Comparison of ENCODE assay signal across 8 cellular contexts in the genomic region with DNA sequence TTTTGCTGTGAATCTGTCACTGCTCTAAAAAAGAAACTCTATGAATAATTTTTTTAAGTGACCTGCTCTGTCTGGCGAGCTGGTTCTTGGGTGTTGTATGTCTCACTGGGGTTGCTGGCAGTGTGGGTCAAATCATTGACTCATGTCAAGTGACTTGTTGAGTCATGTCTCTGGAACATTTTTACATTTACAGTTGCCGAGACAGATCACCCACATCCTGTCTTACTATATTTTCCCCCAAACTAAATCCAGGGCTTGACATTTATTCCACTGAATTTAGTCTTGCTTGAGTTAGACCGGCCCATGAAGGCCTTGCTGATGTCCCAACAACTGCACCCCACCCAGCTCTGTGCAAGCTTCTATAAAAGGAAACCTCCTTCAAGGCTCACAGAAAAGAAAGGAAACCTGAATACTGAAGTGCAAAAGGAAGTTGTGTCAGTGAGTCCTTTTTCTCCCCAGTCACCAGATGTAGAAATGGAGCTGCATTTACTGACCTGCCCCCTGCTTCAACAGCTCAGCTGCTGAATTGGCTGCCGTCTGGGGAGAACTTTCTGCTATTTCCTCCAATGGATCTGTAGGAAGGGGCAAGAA.
DNase-seq lines count a peak whose midpoint lies in the region; ATAC-seq and TF ChIP-seq lines count a peak whose summit lies in the region.

No MANE protein-coding gene starts in this region.

- ATAC-seq in heart left ventricle: peak in 3 of 4 donors; percentile 11 to 63 (median 45)
- ATAC-seq in Right ventricle myocardium superior (ENCODE audit: poor library complexity): no peak
- ATAC-seq in HG02840 (IDR thresholded peaks at IDR 0.05; ENCODE audit: low FRiP score, unreplicated experiment): peak; percentile 89
- ATAC-seq in stimulated activated naive CD8-positive, alpha-beta T cell treated with anti-CD3 and anti-CD28 coated beads, Interleukin-15, Interleukin-2, amounts not matched to agents 100 U/mL and 50 U/mL, for 24 hours: peak; percentile 87

- 32 to 55% (median 54%) methylated on average over 4 of the region's 4 CpGs for WGBS in heart left ventricle, 4 donors
- WGBS in esophagus, 2 donors: 26 to 40% methylated on average over 4 of the region's 4 CpGs

- no peak overlapping the region for H3K27ac Mint-ChIP-seq in progenitor cell of endocrine pancreas

- no peak overlapping the region for H3K4me2 ChIP-seq in OCI-LY3 (ENCODE audit: low read length)

- intact Hi-C loops in heart left ventricle (cut with DNase I) (loop anchor here in 4 of 10 donors (5.0 to 10.0 kb wide), 3 partner anchors 36 to 86 kb away; no protein-coding TSS in a partner anchor), Right ventricle myocardium superior (cut with DNase I) (no loop called here)

- no peak overlapping the region for H3K4me3 Mint-ChIP-seq in progenitor cell of endocrine pancreas (ENCODE audit: low read depth)

- no peaks in the 10 kb centered on the region for H4K20me1 ChIP-seq in OCI-LY3 (ENCODE audit: insufficient read depth, low read length)

- H3K36me3 Mint-ChIP-seq in progenitor cell of endocrine pancreas (ENCODE audit: insufficient read depth): peaks cover 76% of the 10 kb centered on the region

- H3K9me3 Mint-ChIP-seq in progenitor cell of endocrine pancreas (ENCODE audit: low read depth): no peaks in the 10 kb centered on the region

- DNase-seq in heart left ventricle (no peak), Right ventricle myocardium superior (no peak), progenitor cell of endocrine pancreas (ENCODE audit: low spot score, unreplicated experiment) (no peak), nucleus accumbens (lab: John Stamatoyannopoulos, UW) (no peak)
- DNase-seq in stimulated activated naive CD8-positive, alpha-beta T cell treated with anti-CD3 and anti-CD28 coated beads, Interleukin-15, Interleukin-2, amounts not matched to agents 100 U/mL and 50 U/mL, for 24 hours: peak; percentile 37

- no peak overlapping the region for H3K9ac ChIP-seq in OCI-LY3 (ENCODE audit: low read length)

- H3K79me2 ChIP-seq in OCI-LY3 (ENCODE audit: low read length): no peaks in the 10 kb centered on the region

- H3K27me3 Mint-ChIP-seq in progenitor cell of endocrine pancreas: peaks cover 11% of the 10 kb centered on the region

- H3K36me3 ChIP-seq in heart left ventricle (peaks cover 0 to 90% (median 59%) of the 10 kb centered on the region in 9 donors), OCI-LY3 (replicated peaks; ENCODE audit: low read depth, low read length) (peaks cover 8% of the 10 kb centered on the region), esophagus (ENCODE audit: control insufficient read depth in 2 of 2, insufficient read depth in 2 of 2, low read length in 1 of 2) (peaks cover 2 to 3% of the 10 kb centered on the region in 2 donors)

- H3K27me3 ChIP-seq in heart left ventricle (no peaks in the 10 kb centered on the region), OCI-LY3 (ENCODE audit: low read depth, low read length) (no peaks in the 10 kb centered on the region), esophagus (ENCODE audit: control insufficient read depth in 1 of 2, insufficient read depth in 2 of 2, low read length in 2 of 2) (no peaks in the 10 kb centered on the region)

- no peak for TF ChIP-seq POLR2A in heart left ventricle (IDR thresholded peaks at IDR 0.05)

- H3K4me1 ChIP-seq in heart left ventricle (peaks cover 5 to 59% (median 31%) of the 10 kb centered on the region in 12 donors), OCI-LY3 (ENCODE audit: low read length) (peaks cover 6% of the 10 kb centered on the region; the same call in 1 of the 2 replicates), esophagus (ENCODE audit: control insufficient read depth in 2 of 2, insufficient read depth in 2 of 2, low read length in 1 of 2) (peaks cover 0 to 7% of the 10 kb centered on the region in 2 donors)

- TF ChIP-seq CTCF in heart left ventricle (IDR thresholded peaks at IDR 0.05): no peak
- no peak for TF ChIP-seq CTCF in OCI-LY3 (IDR thresholded peaks at IDR 0.05; ENCODE audit: low read depth, low read length)
- TF ChIP-seq CTCF in progenitor cell of endocrine pancreas (IDR thresholded peaks at IDR 0.05; ENCODE audit: unreplicated experiment): no peak

- H3K4me3 ChIP-seq in heart left ventricle (no peak overlapping the region), OCI-LY3 (ENCODE audit: low read length) (no peak overlapping the region), esophagus (ENCODE audit: low read depth in 1 of 2, low read length in 2 of 2) (no peak overlapping the region)

- no peak overlapping the region for H2AFZ ChIP-seq in OCI-LY3 (ENCODE audit: low read depth, low read length)

- H3K4me1 Mint-ChIP-seq in progenitor cell of endocrine pancreas (ENCODE audit: low read depth): peaks cover 16% of the 10 kb centered on the region

- no peaks in the 10 kb centered on the region for H3K9me3 ChIP-seq in heart left ventricle
- H3K9me3 ChIP-seq in OCI-LY3 (ENCODE audit: insufficient read depth, low read length): no peaks in the 10 kb centered on the region
- no peaks in the 10 kb centered on the region for H3K9me3 ChIP-seq in esophagus (ENCODE audit: control insufficient read depth in 2 of 2, insufficient read depth in 1 of 2, low read depth in 1 of 2, low read length in 1 of 2)

- H3K27ac ChIP-seq in heart left ventricle: peak overlapping the region in 8 of 12 donors; percentile 3 to 61 (median 24)
- H3K27ac ChIP-seq in OCI-LY3 (ENCODE audit: low read length): 0 out of 2 replicates have a peak overlapping the region, but pooled peaks have one; percentile 9
- peak overlapping the region; percentile 72 to 91 for H3K27ac ChIP-seq in esophagus (ENCODE audit: low read depth in 2 of 2, low read length in 1 of 2)

Comparison
In these comparisons a context has a peak if more than half of its experiments do, and no peak if none do; other contexts are left out.
1. H3K27ac ChIP-seq: peak in every context shown above with its lines; median percentile 82 in esophagus; 24 in heart left ventricle; 9 in OCI-LY3.